Comparison of ENCODE assay signal across 17 cellular contexts in genomic region chr1:116434849-116435248, GRCh38.
DNase-seq lines count a peak whose midpoint lies in the region; ATAC-seq and TF ChIP-seq lines count a peak whose summit lies in the region.
"Had no signal": no experiment of that assay in that cellular context is flagged by ENCODE, and none has a peak within 500 bp of the region (broad histone marks: within the 10 kb centered on the region; RNA-seq: fewer than 3 reads in every experiment).

No MANE protein-coding gene starts in this region.

- H3K4me3 ChIP-seq in dorsolateral prefrontal cortex: no peak overlapping the region
- no peak overlapping the region for H3K4me3 ChIP-seq in tibial nerve
- no peak overlapping the region for H3K4me3 ChIP-seq in hepatocyte
- no peak overlapping the region for H3K4me3 ChIP-seq in prostate gland
- H3K4me3 ChIP-seq: A549, HAP-1 had no signal

- H3K4me2 ChIP-seq in hepatocyte: no peak overlapping the region
- H3K4me2 ChIP-seq: A549 had no signal

- ATAC-seq in T-helper 17 cell: no peak
- ATAC-seq: A549; CD8-positive, alpha-beta T cell had no signal

- no peak overlapping the region for H3K4me3 Mint-ChIP-seq in T-helper 17 cell
- H3K4me3 Mint-ChIP-seq: CD8-positive, alpha-beta T cell; HFFc6 had no signal

- H2AFZ ChIP-seq in hepatocyte: no peak overlapping the region

- H3K4me1 ChIP-seq in tibial nerve (no peaks in the 10 kb centered on the region), hepatocyte (ENCODE audit: insufficient read depth) (peaks cover 11% of the 10 kb centered on the region), prostate gland (replicated peaks) (no peaks in the 10 kb centered on the region)
- H3K4me1 ChIP-seq: A549, HAP-1 had no signal

- H3K9me2 ChIP-seq in hepatocyte (replicated peaks; ENCODE audit: insufficient read depth): no peaks in the 10 kb centered on the region

- H4K20me1 ChIP-seq in hepatocyte (ENCODE audit: insufficient read depth, poor library complexity, severe bottlenecking): no peaks in the 10 kb centered on the region

- 69 to 77% methylated on average over 3 of the region's 3 CpGs for WGBS in tibial nerve, 2 donors
- WGBS in hepatocyte (ENCODE audit: low lambda C conversion rate, missing lambda C conversion rate): 94% methylated on average over 3 of the region's 3 CpGs
- WGBS in prostate gland: 93% methylated on average over 3 of the region's 3 CpGs

- DNase-seq in NCI-H69 (lab: John Stamatoyannopoulos, UW) (peak; percentile 8), dorsolateral prefrontal cortex (no peak), foreskin melanocyte (peak; percentile 81), tibial nerve (ENCODE audit: low spot score in 2 of 2) (no peak), hepatocyte (ENCODE audit: low spot score) (no peak), T-helper 17 cell (no peak), prostate gland (ENCODE audit: low spot score) (no peak)
- DNase-seq: BE2C; CD8-positive, alpha-beta T cell; COR-L47; DMS53; GF-D8; HFFc6 had no signal

- peaks cover 12% of the 10 kb centered on the region for H3K27me3 Mint-ChIP-seq in T-helper 17 cell

- H3K79me2 ChIP-seq in hepatocyte: no peaks in the 10 kb centered on the region

- intact Hi-C loops in dorsolateral prefrontal cortex (cut with DNase I): loop anchor here in 1 of 2 donors (5.0 kb wide), 3 partner anchors 52 to 283 kb away; partner anchors contain the start of gene ATP1A1
- intact Hi-C loops in prostate gland (cut with DNase I): no loop called here

- TF ChIP-seq POLR2A in tibial nerve (IDR thresholded peaks at IDR 0.05) (no peak), prostate gland (IDR thresholded peaks at IDR 0.05) (no peak)

- H3K27ac Mint-ChIP-seq in T-helper 17 cell: no peak overlapping the region
- H3K27ac Mint-ChIP-seq: CD8-positive, alpha-beta T cell; HFFc6 had no signal

- no peaks in the 10 kb centered on the region for H3K36me3 Mint-ChIP-seq in T-helper 17 cell (ENCODE audit: low read depth)
- H3K36me3 Mint-ChIP-seq: CD8-positive, alpha-beta T cell had no signal

- H3K4me1 Mint-ChIP-seq in T-helper 17 cell: peaks cover 2% of the 10 kb centered on the region

- H3K9me3 ChIP-seq in tibial nerve (no peaks in the 10 kb centered on the region), hepatocyte (ENCODE audit: low read depth) (no peaks in the 10 kb centered on the region), T-helper 17 cell (ENCODE audit: control insufficient read depth, low read length, poor library complexity, severe bottlenecking) (no peaks in the 10 kb centered on the region), prostate gland (no peaks in the 10 kb centered on the region)
- H3K9me3 ChIP-seq: A549, BE2C, HAP-1 had no signal

- peak overlapping the region in 45 of 59 donors; percentile 34 to 99 (median 96) for H3K27ac ChIP-seq in dorsolateral prefrontal cortex
- H3K27ac ChIP-seq in tibial nerve: peak overlapping the region in 3 of 4 donors; percentile 5 to 88 (median 86)
- H3K27ac ChIP-seq in hepatocyte: no peak overlapping the region
- H3K27ac ChIP-seq in prostate gland: no peak overlapping the region
- H3K27ac ChIP-seq: A549, C4-2B, HL-60 had no signal

- H3K27me3 ChIP-seq in dorsolateral prefrontal cortex (no peaks in the 10 kb centered on the region), tibial nerve (no peaks in the 10 kb centered on the region), hepatocyte (no peaks in the 10 kb centered on the region), prostate gland (replicated peaks; ENCODE audit: insufficient read depth) (no peaks in the 10 kb centered on the region)
- H3K27me3 ChIP-seq: BE2C had no signal

- H3K36me3 ChIP-seq in tibial nerve (no peaks in the 10 kb centered on the region), hepatocyte (replicated peaks; ENCODE audit: insufficient read depth, low read depth) (no peaks in the 10 kb centered on the region), prostate gland (no peaks in the 10 kb centered on the region)
- H3K36me3 ChIP-seq: BE2C, HAP-1 had no signal

- no peak for TF ChIP-seq EP300 in tibial nerve (IDR thresholded peaks at IDR 0.05)

- TF ChIP-seq CTCF in dorsolateral prefrontal cortex (IDR thresholded peaks at IDR 0.05 in 54 of 56, conservative IDR thresholded peaks at IDR 0.05 in 2 of 56; ENCODE audit: low read depth in 1 of 56, partially characterized antibody in 56 of 56): no peak
- TF ChIP-seq CTCF in tibial nerve (IDR thresholded peaks at IDR 0.05): no peak
- TF ChIP-seq CTCF in hepatocyte (IDR thresholded peaks at IDR 0.05; ENCODE audit: poor library complexity): no peak
- TF ChIP-seq CTCF in prostate gland (IDR thresholded peaks at IDR 0.05): no peak

Comparison
In these comparisons a context has a peak if more than half of its experiments do, and no peak if none do; other contexts are left out.
1. DNase-seq: peak in NCI-H69 (single experiment) and foreskin melanocyte (single experiment); none in dorsolateral prefrontal cortex (0 of 10), tibial nerve (0 of 2), hepatocyte (single experiment), T-helper 17 cell (0 of 3) and prostate gland (single experiment).
2. H3K27ac ChIP-seq: peak in dorsolateral prefrontal cortex (45 of 59) and tibial nerve (3 of 4); none in hepatocyte (single experiment) and prostate gland (0 of 2).